ENCODE assay signal across 1 cellular context in genomic region chr12:43551971-43552559, GRCh38.
TF ChIP-seq lines count a peak whose summit lies in the region.

ADAMTS20 (minus strand) TSS chr12:43552203; CDS start chr12:43551921, 282 bp downstream.

TF ChIP-seq in HEK293, 187 proteins besides CTCF, POLR2A, EP300 and RAD21 (continued from another document and continues in another):
- no peak for TF ChIP-seq ZNF488 (tag by site-specific recombination; IDR thresholded peaks at IDR 0.05)
- TF ChIP-seq YY2 (tag by site-specific recombination; IDR thresholded peaks at IDR 0.05): no peak
- TF ChIP-seq ELK4 (IDR thresholded peaks at IDR 0.05; ENCODE audit: borderline replicate concordance, low read depth, low read length): no peak
- no peak for TF ChIP-seq ZFP41 (tag by site-specific recombination; IDR thresholded peaks at IDR 0.05; ENCODE audit: borderline replicate concordance)
- TF ChIP-seq ZNF280C (tag by site-specific recombination; IDR thresholded peaks at IDR 0.05): no peak
- TF ChIP-seq ZNF645 (tag by site-specific recombination; IDR thresholded peaks at IDR 0.05): no peak
- no peak for TF ChIP-seq KLF8 (tag by site-specific recombination; IDR thresholded peaks at IDR 0.05)
- no peak for TF ChIP-seq ZNF292 (tag by site-specific recombination; IDR thresholded peaks at IDR 0.05; ENCODE audit: borderline replicate concordance, low read depth)
- no peak for TF ChIP-seq ZNF311 (tag by site-specific recombination; IDR thresholded peaks at IDR 0.05; ENCODE audit: borderline replicate concordance)
- no peak; the same call in 1 of the 2 replicates for TF ChIP-seq HOXC10 (CRISPR knock-in tag; IDR thresholded peaks at IDR 0.05)
- no peak for TF ChIP-seq ZNF10 (tag by site-specific recombination; IDR thresholded peaks at IDR 0.05)
- no peak for TF ChIP-seq ZNF548 (tag by site-specific recombination; IDR thresholded peaks at IDR 0.05)
- TF ChIP-seq PRDM10 (tag by site-specific recombination; IDR thresholded peaks at IDR 0.05): peak; percentile 60; the same call in 1 of the 2 replicates
- TF ChIP-seq ZFHX2 (tag by site-specific recombination; conservative IDR thresholded peaks at IDR 0.05): no peak
- no peak for TF ChIP-seq ZNF155 (tag by site-specific recombination; IDR thresholded peaks at IDR 0.05)
- TF ChIP-seq ZNF19 (tag by site-specific recombination; IDR thresholded peaks at IDR 0.05; ENCODE audit: low read depth): no peak
- TF ChIP-seq KLF16 (tag by site-specific recombination; IDR thresholded peaks at IDR 0.05): peak; percentile 65
- peak; percentile 83 for TF ChIP-seq ZNF600 (tag by site-specific recombination; IDR thresholded peaks at IDR 0.05)
- no peak for TF ChIP-seq ZNF211 (tag by site-specific recombination; IDR thresholded peaks at IDR 0.05; ENCODE audit: low read depth)
- TF ChIP-seq ZNF146 (tag by site-specific recombination; IDR thresholded peaks at IDR 0.05): no peak
- no peak for TF ChIP-seq ZNF549 (tag by site-specific recombination; IDR thresholded peaks at IDR 0.05)
- TF ChIP-seq ZNF626 (tag by site-specific recombination; IDR thresholded peaks at IDR 0.05): no peak
- TF ChIP-seq ZNF837 (tag by site-specific recombination; IDR thresholded peaks at IDR 0.05): no peak
- TF ChIP-seq EGR2 (tag by site-specific recombination; IDR thresholded peaks at IDR 0.05; ENCODE audit: low read depth): no peak
- TF ChIP-seq OSR2 (tag by site-specific recombination; IDR thresholded peaks at IDR 0.05): no peak
- TF ChIP-seq ZNF514 (tag by site-specific recombination; IDR thresholded peaks at IDR 0.05): no peak
- TF ChIP-seq ZBTB21 (tag by site-specific recombination; IDR thresholded peaks at IDR 0.05): no peak
- 0 out of 2 replicates have a peak, but pooled peaks have one; percentile 51 for TF ChIP-seq PATZ1 (tag by site-specific recombination; IDR thresholded peaks at IDR 0.05)
- no peak for TF ChIP-seq ZNF37A (tag by site-specific recombination; IDR thresholded peaks at IDR 0.05)
- no peak for TF ChIP-seq ZSCAN5A (tag by site-specific recombination; IDR thresholded peaks at IDR 0.05)
- TF ChIP-seq ATF2 (tag by site-specific recombination; IDR thresholded peaks at IDR 0.05; ENCODE audit: low read depth): no peak
- no peak for TF ChIP-seq ZSCAN18 (tag by site-specific recombination; IDR thresholded peaks at IDR 0.05)
- no peak for TF ChIP-seq ZNF776 (tag by site-specific recombination; IDR thresholded peaks at IDR 0.05; ENCODE audit: borderline replicate concordance)
- TF ChIP-seq ZNF214 (tag by site-specific recombination; IDR thresholded peaks at IDR 0.05; ENCODE audit: borderline replicate concordance): no peak
- no peak for TF ChIP-seq ZNF16 (tag by site-specific recombination; IDR thresholded peaks at IDR 0.05; ENCODE audit: low read depth)
- TF ChIP-seq GLIS2 (tag by site-specific recombination; IDR thresholded peaks at IDR 0.05): 0 out of 2 replicates have a peak, but pooled peaks have one; percentile 10
- no peak for TF ChIP-seq ZNF133 (tag by site-specific recombination; IDR thresholded peaks at IDR 0.05)
- peak; percentile 95 for TF ChIP-seq ZXDB (tag by site-specific recombination; IDR thresholded peaks at IDR 0.05)
- TF ChIP-seq ZNF266 (tag by site-specific recombination; IDR thresholded peaks at IDR 0.05; ENCODE audit: low read depth): no peak
- peak; percentile 15; the same call in 1 of the 2 replicates for TF ChIP-seq ZNF391 (tag by site-specific recombination; IDR thresholded peaks at IDR 0.05; ENCODE audit: borderline replicate concordance, low read depth)
- TF ChIP-seq ZNF426 (tag by site-specific recombination; IDR thresholded peaks at IDR 0.05): no peak
- TF ChIP-seq ZNF121 (tag by site-specific recombination; IDR thresholded peaks at IDR 0.05): no peak
- TF ChIP-seq PRDM1 (tag by site-specific recombination; IDR thresholded peaks at IDR 0.05): no peak
- no peak for TF ChIP-seq ZNF362 (tag by site-specific recombination; IDR thresholded peaks at IDR 0.05)
